ENCODE assay signal across 12 cellular contexts in genomic region chr11:1746516-1746931, GRCh38. TPM values are rescaled to one million over a fixed set of nuclear protein-coding genes. Genes with fewer than 3 reads are reported as not detected.
DNase-seq lines count a peak whose midpoint lies in the region; ATAC-seq and TF ChIP-seq lines count a peak whose summit lies in the region.
"Had no signal": no experiment of that assay in that cellular context is flagged by ENCODE, and none has a peak within 500 bp of the region (broad histone marks: within the 10 kb centered on the region; RNA-seq: fewer than 3 reads in every experiment).

No MANE protein-coding gene starts in this region.

- in situ Hi-C loops in astrocyte of the cerebellum (cut with HindIII; ENCODE audit: low sequenced_read_pairs), result no loop called here

- H3K9me3 ChIP-seq in left lung (no peaks in the 10 kb centered on the region), thoracic aorta (no peaks in the 10 kb centered on the region)
- H3K9me3 ChIP-seq: ascending aorta, stomach had no signal

- intact Hi-C loops in left lung (cut with DNase I), result no loop called here

- peaks cover 0 to 31% of the 10 kb centered on the region in 2 donors for H3K36me3 ChIP-seq in left lung
- H3K36me3 ChIP-seq in thoracic aorta, result no peaks in the 10 kb centered on the region

- H3K27me3 ChIP-seq in left lung (peaks cover 14 to 40% of the 10 kb centered on the region in 2 donors), thoracic aorta (replicated peaks; ENCODE audit: insufficient read depth) (no peaks in the 10 kb centered on the region)
- H3K27me3 ChIP-seq: ascending aorta had no signal

- DNase-seq in NCI-H2196 treated with DMSO at 0.1 percent for 48 hours (lab: John Stamatoyannopoulos, UW; ENCODE audit: unreplicated experiment) (peak; percentile 71), astrocyte of the cerebellum (ENCODE audit: low read depth) (no peak), left lung (peak; percentile 47 to 83), thoracic aorta (ENCODE audit: low spot score) (no peak), DMS153 (lab: John Stamatoyannopoulos, UW) (no peak), SW 1271 (lab: John Stamatoyannopoulos, UW) (no peak), AG20443 (ENCODE audit: low spot score) (no peak)
- DNase-seq: hippocampal formation, mesenchymal stem cell, NCI-H2171 treated with DMSO at 0.1 percent for 48 hours, stomach had no signal

- ATAC-seq in left lung (no peak), thoracic aorta (ENCODE audit: insufficient number of reproducible peaks, low FRiP score, low read depth) (no peak)

- H3K27ac ChIP-seq in left lung (no peak overlapping the region), thoracic aorta (peak overlapping the region in 1 of 2 donors; percentile 98)
- H3K27ac ChIP-seq: stomach had no signal

- peak overlapping the region; percentile 5 for H3K4me3 ChIP-seq in astrocyte of the cerebellum (ENCODE audit: low read depth, low read length)
- H3K4me3 ChIP-seq in left lung, result no peak overlapping the region
- peak overlapping the region; percentile 88 for H3K4me3 ChIP-seq in thoracic aorta

- TF ChIP-seq CTCF in astrocyte of the cerebellum (IDR thresholded peaks at IDR 0.05; ENCODE audit: low read depth, low read length, missing control alignments) (no peak), left lung (IDR thresholded peaks at IDR 0.05) (no peak), thoracic aorta (IDR thresholded peaks at IDR 0.05) (no peak)

- H3K4me1 ChIP-seq in left lung, result peaks cover 0 to 47% of the 10 kb centered on the region in 2 donors
- peaks cover 26 to 49% of the 10 kb centered on the region in 2 donors for H3K4me1 ChIP-seq in thoracic aorta (ENCODE audit: control insufficient read depth in 1 of 2, low read depth in 2 of 2)

RNA-seq across cellular contexts. Expression of gene IFITM10, which starts 3.9 kb away (rescaled TPM):
- 10 to 100 TPM in 1 of 2 donors, 1 to 10 TPM in 1; 3.4 to 16.5 TPM for total RNA-seq in left lung
- total RNA-seq in thoracic aorta, result 10 to 100 TPM; 27.2 to 28.6 TPM

RNA-seq across cellular contexts. Expression of gene CTSD, which starts 17.2 kb away (rescaled TPM):
- total RNA-seq in left lung (1,000 to 10,000 TPM; 1,902 to 2,455 TPM), thoracic aorta (1,000 to 10,000 TPM in 1 of 2 donors, 100 to 1,000 TPM in 1; 427 to 1,049 TPM)

RNA-seq across cellular contexts. Expression of gene KRTAP5-6, which starts 49.5 kb away (rescaled TPM):
- total RNA-seq in left lung, result not detected
- not detected for total RNA-seq in thoracic aorta
- total RNA-seq: ascending aorta, stomach had no signal

Comparison
In these comparisons a context has a peak if more than half of its experiments do, and no peak if none do; other contexts are left out.
1. DNase-seq: peak in NCI-H2196 treated with DMSO at 0.1 percent for 48 hours (single experiment) and left lung (2 of 2); none in astrocyte of the cerebellum (single experiment), thoracic aorta (single experiment), DMS153 (single experiment), SW 1271 (0 of 2) and AG20443 (single experiment).
2. H3K4me3 ChIP-seq: peak in astrocyte of the cerebellum (single experiment) and thoracic aorta (single experiment); none in left lung (0 of 2).